In the genomic region with DNA sequence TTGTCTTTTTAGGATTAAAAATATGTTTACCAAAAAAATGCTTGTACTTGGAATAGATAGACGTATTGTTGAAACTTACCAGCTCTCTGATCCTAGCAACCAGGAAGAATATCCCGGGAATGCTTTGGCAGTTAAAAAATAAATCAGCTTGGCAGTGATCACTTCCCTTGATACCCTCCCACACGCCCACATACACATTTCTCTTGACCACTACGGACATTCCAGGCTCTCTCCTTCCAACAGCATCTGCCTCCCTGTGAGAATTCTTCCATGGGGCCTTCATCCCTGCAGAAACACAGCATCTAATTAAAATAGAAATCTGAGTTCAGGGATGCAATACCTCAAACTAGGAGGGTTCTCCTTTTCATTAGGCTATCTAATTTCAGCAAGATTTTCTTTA, we compare ENCODE assay signal across 14 cellular contexts. TPM values are rescaled to one million over a fixed set of nuclear protein-coding genes. Genes with fewer than 3 reads are reported as not detected.
A peak's percentile ranks its signal among the peaks of the same experiment; 100 is the strongest.
DNase-seq lines count a peak whose midpoint lies in the region; ATAC-seq and TF ChIP-seq lines count a peak whose summit lies in the region.
"Had no signal": no experiment of that assay in that cellular context is flagged by ENCODE, and none has a peak within 500 bp of the region (broad histone marks: within the 10 kb centered on the region; RNA-seq: fewer than 3 reads in every experiment).

No MANE protein-coding gene starts in this region.

- H3F3A ChIP-seq in smooth muscle cell (ENCODE audit: low read depth): peaks cover 15% of the 10 kb centered on the region

- in situ Hi-C loops in astrocyte of the cerebellum (cut with HindIII; ENCODE audit: low sequenced_read_pairs): no loop called here

- H3K4me2 ChIP-seq in smooth muscle cell: peak overlapping the region; percentile 38

- ATAC-seq in Right ventricle myocardium inferior: peak; percentile 45
- ATAC-seq: body of pancreas, right lobe of liver had no signal

- no peak overlapping the region for H3K9ac ChIP-seq in smooth muscle cell (ENCODE audit: low read depth)

- intact Hi-C loops in Right ventricle myocardium inferior (cut with DNase I): no loop called here

- TF ChIP-seq CTCF in right atrium auricular region (IDR thresholded peaks at IDR 0.05) (no peak), astrocyte of the cerebellum (IDR thresholded peaks at IDR 0.05; ENCODE audit: low read depth, low read length, missing control alignments) (no peak), smooth muscle cell (IDR thresholded peaks at IDR 0.05; ENCODE audit: borderline replicate concordance, insufficient read depth, poor library complexity, severe bottlenecking) (no peak)

- no peaks in the 10 kb centered on the region for H3K36me3 ChIP-seq in right atrium auricular region
- no peaks in the 10 kb centered on the region for H3K36me3 ChIP-seq in smooth muscle cell (ENCODE audit: low read depth)
- H3K36me3 ChIP-seq: right lobe of liver had no signal

- no peak overlapping the region for H3K4me3 ChIP-seq in right atrium auricular region
- no peak overlapping the region for H3K4me3 ChIP-seq in astrocyte of the cerebellum (ENCODE audit: low read depth, low read length)
- H3K4me3 ChIP-seq in smooth muscle cell: no peak overlapping the region
- H3K4me3 ChIP-seq: body of pancreas, right lobe of liver had no signal

- H3K27ac ChIP-seq in right atrium auricular region (no peak overlapping the region), smooth muscle cell (ENCODE audit: low read depth) (peak overlapping the region; percentile 64)
- H3K27ac ChIP-seq: 22Rv1, body of pancreas, right lobe of liver had no signal

- no peak for DNase-seq in Right ventricle myocardium inferior (ENCODE audit: missing footprints)
- DNase-seq in right atrium auricular region (ENCODE audit: low spot score): no peak
- peak; percentile 80 for DNase-seq in astrocyte of the cerebellum (ENCODE audit: low read depth)
- DNase-seq in glomerular visceral epithelial cell (ENCODE audit: extremely low spot score): peak; percentile 89
- DNase-seq in smooth muscle cell (lab: John Stamatoyannopoulos, UW; ENCODE audit: unreplicated experiment): no peak
- no peak for DNase-seq in activated naive CD4-positive, alpha-beta T cell (lab: John Stamatoyannopoulos, UW)
- DNase-seq in NCI-H2107 (lab: John Stamatoyannopoulos, UW): no peak
- no peak for DNase-seq in NCI-H1105 (lab: John Stamatoyannopoulos, UW)
- DNase-seq: GOT3, NCI-H1105 treated with DMSO at 0.1 percent for 48 hours, right lobe of liver, T1000 had no signal

- H4K20me1 ChIP-seq in smooth muscle cell (ENCODE audit: low read depth): no peaks in the 10 kb centered on the region

- 10% methylated on average over 4 of the region's 4 CpGs for WGBS in smooth muscle cell (ENCODE audit: low lambda C conversion rate)

- no peaks in the 10 kb centered on the region for H3K79me2 ChIP-seq in smooth muscle cell (ENCODE audit: low read depth)

- H3K4me1 ChIP-seq in right atrium auricular region: no peaks in the 10 kb centered on the region
- H3K4me1 ChIP-seq in smooth muscle cell (ENCODE audit: low read depth): peaks cover 6% of the 10 kb centered on the region
- H3K4me1 ChIP-seq: body of pancreas, right lobe of liver had no signal

- H2AFZ ChIP-seq in smooth muscle cell (ENCODE audit: low read depth): no peak overlapping the region

- H3K9me3 ChIP-seq in right atrium auricular region (no peaks in the 10 kb centered on the region), smooth muscle cell (replicated peaks; ENCODE audit: low read depth) (no peaks in the 10 kb centered on the region)
- H3K9me3 ChIP-seq: body of pancreas, right lobe of liver had no signal

- H3K27me3 ChIP-seq in right atrium auricular region (no peaks in the 10 kb centered on the region), smooth muscle cell (ENCODE audit: low read depth) (no peaks in the 10 kb centered on the region)
- H3K27me3 ChIP-seq: body of pancreas, right lobe of liver had no signal

RNA-seq across cellular contexts. Expression of gene THSD1, which starts 57.9 kb away (rescaled TPM):
- total RNA-seq in Right ventricle myocardium inferior (4.6 TPM), right atrium auricular region (1 to 10 TPM; 6.5 to 7.3 TPM), smooth muscle cell (0.54 and 0.67 TPM in 2 replicates)
- polyA plus RNA-seq in smooth muscle cell: 0.08 and 1.1 TPM in 2 replicates

Comparison
In these comparisons a context has a peak if more than half of its experiments do, and no peak if none do; other contexts are left out.
1. DNase-seq: peak in astrocyte of the cerebellum (single experiment) and glomerular visceral epithelial cell (single experiment); none in Right ventricle myocardium inferior (single experiment), right atrium auricular region (single experiment), smooth muscle cell (single experiment), activated naive CD4-positive, alpha-beta T cell (0 of 4), NCI-H2107 (single experiment) and NCI-H1105 (single experiment).